8 cellular contexts compared by ENCODE assay signal in genomic region chr9:7844283-7844682, GRCh38. TPM values are rescaled to one million over a fixed set of nuclear protein-coding genes. Genes with fewer than 3 reads are reported as not detected.
DNase-seq lines count a peak whose midpoint lies in the region; FAIRE-seq and TF ChIP-seq lines count a peak whose summit lies in the region.

No MANE protein-coding gene starts in this region.

- DNase-seq in D721Med (ENCODE audit: insufficient read length, low spot score): no peak
- DNase-seq in GM20000 (ENCODE audit: low spot score): peak; percentile 16
- DNase-seq in NCI-H69 (lab: John Stamatoyannopoulos, UW): peak; percentile 52
- peak; percentile 7 to 45 for DNase-seq in fibroblast of lung (ENCODE audit: low read depth in 2 of 2)
- no peak for DNase-seq in retinal pigment epithelial cell (ENCODE audit: low read depth)
- no peak for DNase-seq in SW 1271 (lab: John Stamatoyannopoulos, UW)
- DNase-seq in OCI-M2 (lab: John Stamatoyannopoulos, UW; ENCODE audit: unreplicated experiment): no peak
- DNase-seq in activated T-helper 1 cell treated with anti-CD3 and anti-CD28 coated beads, Interleukin-12 subunit alpha, Interleukin-12 subunit beta, Interleukin-2, Interleukin-4 antibody, amounts not matched to agents 30 ng/mL and 10 ng/mL and 1 ng/mL, durations not matched to agents 14 hours and 24 hours and 36 hours (ENCODE audit: low spot score): no peak

- no peaks in the 10 kb centered on the region for H3K79me2 ChIP-seq in fibroblast of lung (ENCODE audit: control insufficient read depth, insufficient read depth, low read length)

- H3K4me1 ChIP-seq in fibroblast of lung (ENCODE audit: control insufficient read depth, extremely low read depth, insufficient read depth, low read length): no peaks in the 10 kb centered on the region

- H2AFZ ChIP-seq in fibroblast of lung (ENCODE audit: low read length): no peak overlapping the region

- no peaks in the 10 kb centered on the region for H3K27me3 ChIP-seq in fibroblast of lung (ENCODE audit: control insufficient read depth, insufficient read depth, low read length)

- TF ChIP-seq CTCF in D721Med (IDR thresholded peaks at IDR 0.05; ENCODE audit: insufficient read depth, missing control alignments): peak; percentile 17
- TF ChIP-seq CTCF in GM20000 (IDR thresholded peaks at IDR 0.05; ENCODE audit: extremely low read depth, missing control alignments): no peak
- peak in 1 of 2 donors; percentile 50 for TF ChIP-seq CTCF in fibroblast of lung (conservative IDR thresholded peaks at IDR 0.05 in 1 of 2, IDR thresholded peaks at IDR 0.05 in 1 of 2; ENCODE audit: low read depth in 1 of 2, low read length in 2 of 2)
- TF ChIP-seq CTCF in retinal pigment epithelial cell (conservative IDR thresholded peaks at IDR 0.05; ENCODE audit: low read depth, low read length): peak; percentile 49

- H3K36me3 ChIP-seq in fibroblast of lung (ENCODE audit: control insufficient read depth, insufficient read depth, low read length): no peaks in the 10 kb centered on the region

- no peaks in the 10 kb centered on the region for H3K9me3 ChIP-seq in fibroblast of lung (ENCODE audit: control insufficient read depth, insufficient read depth, low read depth, low read length)

- H3K36me3 Mint-ChIP-seq in activated T-helper 1 cell treated with anti-CD3 and anti-CD28 coated beads, Interleukin-12 subunit alpha, Interleukin-12 subunit beta, Interleukin-2, Interleukin-4 antibody, amounts not matched to agents 30 ng/mL and 10 ng/mL and 1 ng/mL, durations not matched to agents 14 hours and 24 hours and 36 hours (ENCODE audit: low read depth): no peaks in the 10 kb centered on the region

- H3K4me2 ChIP-seq in fibroblast of lung (ENCODE audit: extremely low read depth, insufficient read depth, low read length): no peak overlapping the region

- H3K27ac Mint-ChIP-seq in activated T-helper 1 cell treated with anti-CD3 and anti-CD28 coated beads, Interleukin-12 subunit alpha, Interleukin-12 subunit beta, Interleukin-2, Interleukin-4 antibody, amounts not matched to agents 30 ng/mL and 10 ng/mL and 1 ng/mL, durations not matched to agents 14 hours and 24 hours and 36 hours: no peak overlapping the region

- H4K20me1 ChIP-seq in fibroblast of lung (ENCODE audit: control insufficient read depth, extremely low read depth, insufficient read depth, low read length): no peaks in the 10 kb centered on the region

- H3K4me3 Mint-ChIP-seq in activated T-helper 1 cell treated with anti-CD3 and anti-CD28 coated beads, Interleukin-12 subunit alpha, Interleukin-12 subunit beta, Interleukin-2, Interleukin-4 antibody, amounts not matched to agents 30 ng/mL and 10 ng/mL and 1 ng/mL, durations not matched to agents 14 hours and 24 hours and 36 hours: no peak overlapping the region

- no peak overlapping the region for H3K9ac ChIP-seq in fibroblast of lung (ENCODE audit: insufficient read depth, low read length)

- no peaks in the 10 kb centered on the region for H3K4me1 Mint-ChIP-seq in activated T-helper 1 cell treated with anti-CD3 and anti-CD28 coated beads, Interleukin-12 subunit alpha, Interleukin-12 subunit beta, Interleukin-2, Interleukin-4 antibody, amounts not matched to agents 30 ng/mL and 10 ng/mL and 1 ng/mL, durations not matched to agents 14 hours and 24 hours and 36 hours (ENCODE audit: low read depth)

- no peaks in the 10 kb centered on the region for H3K9me3 Mint-ChIP-seq in activated T-helper 1 cell treated with anti-CD3 and anti-CD28 coated beads, Interleukin-12 subunit alpha, Interleukin-12 subunit beta, Interleukin-2, Interleukin-4 antibody, amounts not matched to agents 30 ng/mL and 10 ng/mL and 1 ng/mL, durations not matched to agents 14 hours and 24 hours and 36 hours

- H3K27me3 Mint-ChIP-seq in activated T-helper 1 cell treated with anti-CD3 and anti-CD28 coated beads, Interleukin-12 subunit alpha, Interleukin-12 subunit beta, Interleukin-2, Interleukin-4 antibody, amounts not matched to agents 30 ng/mL and 10 ng/mL and 1 ng/mL, durations not matched to agents 14 hours and 24 hours and 36 hours (ENCODE audit: insufficient read depth): peaks cover 2% of the 10 kb centered on the region

- H3K4me3 ChIP-seq in fibroblast of lung (replicated peaks in 1 of 4; ENCODE audit: control extremely low read depth in 1 of 4, insufficient read depth in 1 of 4, low read depth in 3 of 4, low read length in 4 of 4): no peak overlapping the region
- no peak overlapping the region for H3K4me3 ChIP-seq in retinal pigment epithelial cell (ENCODE audit: low read length)

- FAIRE-seq in D721Med (lab: Jason Lieb, UNC): no peak

- H3K27ac ChIP-seq in fibroblast of lung (ENCODE audit: insufficient read depth, low read length): no peak overlapping the region

- intact Hi-C loops in activated T-helper 1 cell treated with anti-CD3 and anti-CD28 coated beads, Interleukin-12 subunit alpha, Interleukin-12 subunit beta, Interleukin-2, Interleukin-4 antibody, amounts not matched to agents 30 ng/mL and 10 ng/mL and 1 ng/mL, durations not matched to agents 14 hours and 24 hours and 36 hours (cut with micrococcal nuclease): no loop called here

RNA-seq across cellular contexts. Expression of gene DMAC1, which starts 44.7 kb away (rescaled TPM):
- total RNA-seq in fibroblast of lung: 6.4 and 8.1 TPM in 2 replicates
- 9.2 and 12.6 TPM in 2 replicates for polyA plus RNA-seq in fibroblast of lung
- polyA plus RNA-seq in fibroblast of lung (2012): 51.9 and 56.7 TPM in 2 replicates
- polyA minus RNA-seq in fibroblast of lung (ENCODE audit: low replicate concordance): 4.7 and 6.6 TPM in 2 replicates
- 45.3 and 46.4 TPM in 2 replicates for total RNA-seq in activated T-helper 1 cell treated with anti-CD3 and anti-CD28 coated beads, Interleukin-12 subunit alpha, Interleukin-12 subunit beta, Interleukin-2, Interleukin-4 antibody, amounts not matched to agents 30 ng/mL and 10 ng/mL and 1 ng/mL, durations not matched to agents 14 hours and 24 hours and 36 hours

Comparison
In these comparisons a context has a peak if more than half of its experiments do, and no peak if none do; other contexts are left out.
1. DNase-seq: peak in GM20000 (single experiment), NCI-H69 (single experiment) and fibroblast of lung (2 of 2); none in D721Med (single experiment), retinal pigment epithelial cell (single experiment), SW 1271 (0 of 2), OCI-M2 (single experiment) and activated T-helper 1 cell treated with anti-CD3 and anti-CD28 coated beads, Interleukin-12 subunit alpha, Interleukin-12 subunit beta, Interleukin-2, Interleukin-4 antibody, amounts not matched to agents 30 ng/mL and 10 ng/mL and 1 ng/mL, durations not matched to agents 14 hours and 24 hours and 36 hours (single experiment).